23 cellular contexts compared by ENCODE assay signal in the genomic region with DNA sequence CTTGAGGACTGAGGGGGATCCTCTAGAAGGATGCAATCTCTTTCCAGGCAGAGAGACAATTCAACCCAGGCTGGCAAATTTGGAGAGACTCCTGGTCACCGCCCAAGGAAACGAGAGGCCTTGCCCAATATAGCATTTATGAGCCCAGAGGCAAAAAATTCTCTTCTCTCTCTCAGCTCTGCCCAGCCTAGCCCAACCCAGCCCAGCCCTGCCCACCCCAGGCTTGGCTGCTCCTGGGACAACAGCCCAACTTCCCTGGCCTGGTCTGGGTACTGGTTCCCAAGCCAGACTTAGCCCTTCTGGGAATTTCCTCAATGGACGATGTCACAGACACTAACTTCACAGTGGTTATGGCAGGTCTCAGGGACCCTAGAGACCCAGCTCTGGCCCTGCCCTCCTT.
"Had no signal": no experiment of that assay in that cellular context is flagged by ENCODE, and none has a peak within 500 bp of the region (broad histone marks: within the 10 kb centered on the region; RNA-seq: fewer than 3 reads in every experiment).

No MANE protein-coding gene starts in this region.

- H3K27ac ChIP-seq: ascending aorta, cardiac muscle cell, colonic mucosa, pancreas, prostate gland, transverse colon, VCaP had no signal

- H3K36me3 ChIP-seq: ascending aorta, cardiac muscle cell, colonic mucosa, pancreas, prostate gland, transverse colon had no signal

- FAIRE-seq: pancreas, TTC549 had no signal

- H3K4me1 ChIP-seq: ascending aorta, colonic mucosa, pancreas, prostate gland, transverse colon had no signal

- ATAC-seq: effector memory CD8-positive, alpha-beta T cell had no signal

- H3K4me3 ChIP-seq: ascending aorta, cardiac muscle cell, colonic mucosa, pancreas, prostate gland, transverse colon had no signal

- DNase-seq: activated CD4-positive, alpha-beta T cell treated with anti-CD3 and anti-CD28 coated beads for 4 hours; activated CD4-positive, alpha-beta T cell treated with anti-CD3 and anti-CD28 coated beads, Interleukin-2, amount 50 U/mL, for 4 hours; activated gamma-delta T cell; activated naive CD4-positive, alpha-beta T cell treated with anti-CD3 and anti-CD28 coated beads, Interleukin-2, amount 10 ng/mL, durations not matched to agents 7 days and 5 days; activated naive CD8-positive, alpha-beta T cell treated with anti-CD3 and anti-CD28 coated beads, Interleukin-2, amount 10 ng/mL, durations not matched to agents 7 days and 5 days; activated T-cell treated with anti-CD3 and anti-CD28 coated beads, Interleukin-2, amount 50 U/mL, for 24 hours; cerebellar nuclear complex; colonic mucosa; effector memory CD8-positive, alpha-beta T cell; foreskin melanocyte; naive B cell; nephron progenitor cell; stimulated activated CD4-positive, alpha-beta T cell treated with anti-CD3 and anti-CD28 coated beads, Interleukin-2, amount 100 ng/mL, for 48 hours; stimulated activated naive CD4-positive, alpha-beta T cell treated with Interleukin-2 at 50 U/mL for 16 hours; SW 1271; T-helper 9 cell; transverse colon had no signal

- H3K27me3 ChIP-seq: ascending aorta, cardiac muscle cell, colonic mucosa, pancreas had no signal

- H3K9me3 ChIP-seq: ascending aorta, colonic mucosa, pancreas, prostate gland, transverse colon had no signal
